34 cellular contexts compared by ENCODE assay signal in the genomic region with DNA sequence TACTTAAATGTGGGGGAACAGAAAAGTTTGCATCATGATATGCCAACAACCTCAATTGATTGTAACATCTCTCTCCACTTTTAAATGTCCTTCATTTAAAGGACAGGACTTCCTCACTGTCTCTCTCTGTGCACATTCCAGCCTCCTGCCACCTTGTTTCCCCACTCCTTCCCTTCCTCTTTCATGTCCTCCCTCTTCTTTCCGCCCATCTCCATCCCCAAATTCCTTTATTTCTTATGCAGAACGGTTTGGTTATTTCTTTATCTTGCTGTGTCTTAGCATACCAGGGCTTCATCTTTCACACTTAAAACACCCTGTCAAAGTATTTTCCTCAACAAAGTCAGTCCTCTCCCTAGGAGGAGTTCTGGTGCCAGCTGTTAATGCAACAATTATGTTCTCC.
"Had no signal": no experiment of that assay in that cellular context is flagged by ENCODE, and none has a peak within 500 bp of the region (broad histone marks: within the 10 kb centered on the region; RNA-seq: fewer than 3 reads in every experiment).

No MANE protein-coding gene starts in this region.

- H3K27me3 Mint-ChIP-seq: activated B cell treated with CpG ODN at 0.5 μM for 24 hours; activated CD4-positive, alpha-beta memory T cell treated with anti-CD3 and anti-CD28 coated beads for 36 hours; activated CD4-positive, alpha-beta T cell treated with anti-CD3 and anti-CD28 coated beads for 36 hours; activated CD4-positive, alpha-beta T cell treated with anti-CD3 and anti-CD28 coated beads, Interleukin-2, amount 10 ng/mL, durations not matched to agents 24 days and 14 days; activated CD8-positive, alpha-beta memory T cell treated with anti-CD3 and anti-CD28 coated beads, Interleukin-2, amount 10 ng/mL, durations not matched to agents 7 days and 5 days; activated naive CD4-positive, alpha-beta T cell treated with anti-CD3 and anti-CD28 coated beads, Interleukin-2, amount 10 ng/mL, durations not matched to agents 7 days and 5 days; activated naive CD8-positive, alpha-beta T cell treated with anti-CD3 and anti-CD28 coated beads, Interleukin-2, amount 10 ng/mL, durations not matched to agents 7 days and 5 days; brain; T-helper 17 cell had no signal

- DNase-seq: activated B cell treated with CpG ODN at 0.5 μM for 24 hours; activated CD4-positive, alpha-beta memory T cell treated with anti-CD3 and anti-CD28 coated beads for 36 hours; activated CD4-positive, alpha-beta T cell treated with anti-CD3 and anti-CD28 coated beads for 36 hours; activated CD4-positive, alpha-beta T cell treated with anti-CD3 and anti-CD28 coated beads, Interleukin-2, amount 10 ng/mL, durations not matched to agents 24 days and 14 days; activated CD4-positive, CD25-positive, alpha-beta regulatory T cell treated with anti-CD3 and anti-CD28 coated beads, Interleukin-2, amount 50 U/mL, for 72 hours; activated CD8-positive, alpha-beta memory T cell treated with anti-CD3 and anti-CD28 coated beads, Interleukin-2, amount 10 ng/mL, durations not matched to agents 7 days and 5 days; activated CD8-positive, alpha-beta memory T cell treated with anti-CD3 and anti-CD28 coated beads, Interleukin-2, amount 50 U/mL, for 4 hours; activated CD8-positive, alpha-beta T cell treated with anti-CD3 and anti-CD28 coated beads, Interleukin-2, amount 10 ng/mL, durations not matched to agents 7 days and 5 days; activated gamma-delta T cell; activated naive CD4-positive, alpha-beta T cell; activated naive CD4-positive, alpha-beta T cell treated with anti-CD3 and anti-CD28 coated beads, Interleukin-2, amount 10 ng/mL, durations not matched to agents 7 days and 5 days; activated naive CD8-positive, alpha-beta T cell treated with anti-CD3 and anti-CD28 coated beads, Interleukin-2, amount 10 ng/mL, durations not matched to agents 7 days and 5 days; activated T-cell treated with anti-CD3 and anti-CD28 coated beads, Interleukin-2, amount 50 U/mL, for 1 hour; activated T-cell treated with anti-CD3 and anti-CD28 coated beads, Interleukin-2, amount 50 U/mL, for 48 hours; central memory CD4-positive, alpha-beta T cell; cerebellar nuclear complex; colonic mucosa; effector CD8-positive, alpha-beta T cell; esophagus squamous epithelium; foreskin melanocyte; heart right ventricle; T-helper 1 cell; T-helper 17 cell; T1000 had no signal

- H3K9me3 Mint-ChIP-seq: activated B cell treated with CpG ODN at 0.5 μM for 24 hours; activated CD4-positive, alpha-beta memory T cell treated with anti-CD3 and anti-CD28 coated beads for 36 hours; activated CD4-positive, alpha-beta T cell treated with anti-CD3 and anti-CD28 coated beads, Interleukin-2, amount 10 ng/mL, durations not matched to agents 24 days and 14 days; activated naive CD4-positive, alpha-beta T cell treated with anti-CD3 and anti-CD28 coated beads, Interleukin-2, amount 10 ng/mL, durations not matched to agents 7 days and 5 days; activated naive CD8-positive, alpha-beta T cell treated with anti-CD3 and anti-CD28 coated beads, Interleukin-2, amount 10 ng/mL, durations not matched to agents 7 days and 5 days; activated T-helper 1 cell treated with anti-CD3 and anti-CD28 coated beads, Interleukin-12 subunit alpha, Interleukin-12 subunit beta, Interleukin-2, Interleukin-4 antibody, amounts not matched to agents 30 ng/mL and 10 ng/mL and 1 ng/mL, durations not matched to agents 14 hours and 24 hours and 36 hours; brain; T-helper 2 cell treated with Interferon-gamma antibody and Interleukin-4, amounts not matched to agents 5 μg/mL and 100 μg/mL, for 36 hours had no signal

- H3K4me1 Mint-ChIP-seq: activated B cell treated with CpG ODN at 0.5 μM for 24 hours; activated CD4-positive, alpha-beta T cell treated with anti-CD3 and anti-CD28 coated beads for 36 hours; activated CD4-positive, alpha-beta T cell treated with anti-CD3 and anti-CD28 coated beads, Interleukin-2, amount 10 ng/mL, durations not matched to agents 24 days and 14 days; activated CD8-positive, alpha-beta memory T cell treated with anti-CD3 and anti-CD28 coated beads, Interleukin-2, amount 10 ng/mL, durations not matched to agents 7 days and 5 days; activated naive CD4-positive, alpha-beta T cell treated with anti-CD3 and anti-CD28 coated beads, Interleukin-2, amount 10 ng/mL, durations not matched to agents 7 days and 5 days; activated naive CD8-positive, alpha-beta T cell treated with anti-CD3 and anti-CD28 coated beads, Interleukin-2, amount 10 ng/mL, durations not matched to agents 7 days and 5 days; T-helper 17 cell had no signal

- H3K27me3 ChIP-seq: ascending aorta, cardiac muscle cell, colonic mucosa, heart right ventricle had no signal

- ATAC-seq: activated CD4-positive, alpha-beta T cell treated with anti-CD3 and anti-CD28 coated beads for 36 hours; activated CD8-positive, alpha-beta memory T cell treated with anti-CD3 and anti-CD28 coated beads, Interleukin-2, amount 10 ng/mL, durations not matched to agents 7 days and 5 days; activated CD8-positive, alpha-beta T cell treated with anti-CD3 and anti-CD28 coated beads, Interleukin-2, amount 10 ng/mL, durations not matched to agents 7 days and 5 days; activated naive CD4-positive, alpha-beta T cell treated with anti-CD3 and anti-CD28 coated beads, Interleukin-2, amount 50 U/mL, for 72 hours; gastroesophageal sphincter; T-helper 17 cell had no signal

- H3K4me3 ChIP-seq: ascending aorta, breast epithelium, cardiac muscle cell, colonic mucosa, esophagus squamous epithelium, gastroesophageal sphincter, heart right ventricle had no signal

- H3K36me3 ChIP-seq: ascending aorta, breast epithelium, cardiac muscle cell, colonic mucosa, esophagus squamous epithelium, gastroesophageal sphincter, heart right ventricle had no signal

- H3K4me1 ChIP-seq: ascending aorta, breast epithelium, colonic mucosa, esophagus squamous epithelium, gastroesophageal sphincter had no signal

- H3K9me3 ChIP-seq: ascending aorta, breast epithelium, colonic mucosa, esophagus squamous epithelium, gastroesophageal sphincter, heart right ventricle had no signal

- H3K27ac ChIP-seq: ascending aorta, breast epithelium, cardiac muscle cell, colonic mucosa, epithelial cell of prostate, esophagus squamous epithelium, gastroesophageal sphincter, VCaP had no signal

- H3K36me3 Mint-ChIP-seq: activated CD4-positive, alpha-beta memory T cell treated with anti-CD3 and anti-CD28 coated beads for 36 hours; activated CD8-positive, alpha-beta memory T cell treated with anti-CD3 and anti-CD28 coated beads, Interleukin-2, amount 10 ng/mL, durations not matched to agents 7 days and 5 days; activated naive CD4-positive, alpha-beta T cell treated with anti-CD3 and anti-CD28 coated beads, Interleukin-2, amount 10 ng/mL, durations not matched to agents 7 days and 5 days; activated naive CD4-positive, alpha-beta T cell treated with anti-CD3 and anti-CD28 coated beads, Interleukin-2, amount 50 U/mL, for 72 hours; activated naive CD8-positive, alpha-beta T cell treated with anti-CD3 and anti-CD28 coated beads, Interleukin-2, amount 10 ng/mL, durations not matched to agents 7 days and 5 days; brain had no signal

- H3K27ac Mint-ChIP-seq: activated B cell treated with CpG ODN at 0.5 μM for 24 hours; activated CD4-positive, alpha-beta memory T cell treated with anti-CD3 and anti-CD28 coated beads for 36 hours; activated CD4-positive, alpha-beta T cell treated with anti-CD3 and anti-CD28 coated beads for 36 hours; activated CD4-positive, alpha-beta T cell treated with anti-CD3 and anti-CD28 coated beads, Interleukin-2, amount 10 ng/mL, durations not matched to agents 24 days and 14 days; activated CD8-positive, alpha-beta memory T cell treated with anti-CD3 and anti-CD28 coated beads, Interleukin-2, amount 10 ng/mL, durations not matched to agents 7 days and 5 days; activated CD8-positive, alpha-beta T cell treated with anti-CD3 and anti-CD28 coated beads, Interleukin-2, amount 10 ng/mL, durations not matched to agents 7 days and 5 days; activated naive CD4-positive, alpha-beta T cell treated with anti-CD3 and anti-CD28 coated beads, Interleukin-2, amount 10 ng/mL, durations not matched to agents 7 days and 5 days; activated naive CD4-positive, alpha-beta T cell treated with anti-CD3 and anti-CD28 coated beads, Interleukin-2, amount 50 U/mL, for 72 hours; activated naive CD8-positive, alpha-beta T cell treated with anti-CD3 and anti-CD28 coated beads, Interleukin-2, amount 10 ng/mL, durations not matched to agents 7 days and 5 days; activated T-helper 1 cell treated with anti-CD3 and anti-CD28 coated beads, Interleukin-12 subunit alpha, Interleukin-12 subunit beta, Interleukin-2, Interleukin-4 antibody, amounts not matched to agents 30 ng/mL and 10 ng/mL and 1 ng/mL, durations not matched to agents 14 hours and 24 hours and 36 hours; brain; T-helper 17 cell; T-helper 2 cell treated with Interferon-gamma antibody and Interleukin-4, amounts not matched to agents 5 μg/mL and 100 μg/mL, for 36 hours had no signal

- H3K4me3 Mint-ChIP-seq: activated B cell treated with CpG ODN at 0.5 μM for 24 hours; activated CD4-positive, alpha-beta memory T cell treated with anti-CD3 and anti-CD28 coated beads for 36 hours; activated CD4-positive, alpha-beta T cell treated with anti-CD3 and anti-CD28 coated beads for 36 hours; activated CD4-positive, alpha-beta T cell treated with anti-CD3 and anti-CD28 coated beads, Interleukin-2, amount 10 ng/mL, durations not matched to agents 24 days and 14 days; activated CD8-positive, alpha-beta memory T cell treated with anti-CD3 and anti-CD28 coated beads, Interleukin-2, amount 10 ng/mL, durations not matched to agents 7 days and 5 days; activated CD8-positive, alpha-beta T cell treated with anti-CD3 and anti-CD28 coated beads, Interleukin-2, amount 10 ng/mL, durations not matched to agents 7 days and 5 days; activated naive CD4-positive, alpha-beta T cell treated with anti-CD3 and anti-CD28 coated beads, Interleukin-2, amount 10 ng/mL, durations not matched to agents 7 days and 5 days; activated naive CD8-positive, alpha-beta T cell treated with anti-CD3 and anti-CD28 coated beads, Interleukin-2, amount 10 ng/mL, durations not matched to agents 7 days and 5 days; activated T-helper 1 cell treated with anti-CD3 and anti-CD28 coated beads, Interleukin-12 subunit alpha, Interleukin-12 subunit beta, Interleukin-2, Interleukin-4 antibody, amounts not matched to agents 30 ng/mL and 10 ng/mL and 1 ng/mL, durations not matched to agents 14 hours and 24 hours and 36 hours; brain; T-helper 17 cell; T-helper 2 cell treated with Interferon-gamma antibody and Interleukin-4, amounts not matched to agents 5 μg/mL and 100 μg/mL, for 36 hours had no signal
